Comparison of ENCODE assay signal across 9 cellular contexts in genomic region chr6:15327271-15327670, GRCh38.
A peak's percentile ranks its signal among the peaks of the same experiment; 100 is the strongest.
DNase-seq lines count a peak whose midpoint lies in the region; ATAC-seq and TF ChIP-seq lines count a peak whose summit lies in the region.
"Had no signal": no experiment of that assay in that cellular context is flagged by ENCODE, and none has a peak within 500 bp of the region (broad histone marks: within the 10 kb centered on the region; RNA-seq: fewer than 3 reads in every experiment).

No MANE protein-coding gene starts in this region.

- no peaks in the 10 kb centered on the region; the same call in 1 of the 2 replicates for H3F3A ChIP-seq in DOHH2 (ENCODE audit: control insufficient read depth, insufficient read depth)

- H3K9me3 Mint-ChIP-seq in immature natural killer cell, result no peaks in the 10 kb centered on the region
- H3K9me3 Mint-ChIP-seq: dendritic cell treated with granulocyte-macrophage colony-stimulating factor and Interleukin-4, amounts not matched to agents 40 ng/mL and 50 ng/mL, for 4 days had no signal

- peaks cover 0 to 12% (median 3%) of the 10 kb centered on the region in 3 donors for H3K27me3 Mint-ChIP-seq in immature natural killer cell (ENCODE audit: low read depth in 3 of 3)
- H3K27me3 Mint-ChIP-seq: dendritic cell treated with granulocyte-macrophage colony-stimulating factor and Interleukin-4, amounts not matched to agents 40 ng/mL and 50 ng/mL, for 4 days had no signal

- peak overlapping the region; percentile 38 to 75 (median 70) for H3K4me3 Mint-ChIP-seq in immature natural killer cell
- H3K4me3 Mint-ChIP-seq: dendritic cell treated with granulocyte-macrophage colony-stimulating factor and Interleukin-4, amounts not matched to agents 40 ng/mL and 50 ng/mL, for 4 days had no signal

- peak overlapping the region; percentile 6 to 93 (median 73) for H3K27ac Mint-ChIP-seq in immature natural killer cell
- H3K27ac Mint-ChIP-seq: dendritic cell treated with granulocyte-macrophage colony-stimulating factor and Interleukin-4, amounts not matched to agents 40 ng/mL and 50 ng/mL, for 4 days had no signal

- H4K20me1 ChIP-seq in DOHH2 (ENCODE audit: control insufficient read depth, insufficient read depth, low read depth, low read length), result no peaks in the 10 kb centered on the region; the same call in 1 of the 2 replicates

- peaks cover 33% of the 10 kb centered on the region for H3K79me2 ChIP-seq in DOHH2 (ENCODE audit: control insufficient read depth, low read length)

- no peak overlapping the region for H3K27ac ChIP-seq in DOHH2 (ENCODE audit: low read depth, low read length)

- H3K36me3 Mint-ChIP-seq in immature natural killer cell, result no peaks in the 10 kb centered on the region

- DNase-seq in activated T-cell treated with anti-CD3 and anti-CD28 coated beads for 24 hours (ENCODE audit: low read depth) (peak; percentile 37), immature natural killer cell (peak in 2 of 3 donors; percentile 22 to 27), AG20443 (ENCODE audit: low spot score) (no peak), NCI-H345 (lab: John Stamatoyannopoulos, UW) (no peak), AG08395 (ENCODE audit: low spot score) (no peak)

- H3K4me3 ChIP-seq in DOHH2 (ENCODE audit: low read length), result no peak overlapping the region

- peaks cover 59% of the 10 kb centered on the region for H3K4me1 ChIP-seq in DOHH2 (ENCODE audit: control insufficient read depth, low read length)

- H3K4me1 Mint-ChIP-seq in immature natural killer cell, result peaks cover 87 to 88% of the 10 kb centered on the region in 2 donors

- peak; percentile 60 for TF ChIP-seq CTCF in DOHH2 (IDR thresholded peaks at IDR 0.05; ENCODE audit: low read depth, low read length, poor library complexity, severe bottlenecking)

- H3K9me3 ChIP-seq in DOHH2 (ENCODE audit: control insufficient read depth, insufficient read depth, low read length), result no peaks in the 10 kb centered on the region

- ATAC-seq in HG03432 (IDR thresholded peaks at IDR 0.05; ENCODE audit: unreplicated experiment), result peak; percentile 51
- ATAC-seq in HG02884 (IDR thresholded peaks at IDR 0.05; ENCODE audit: unreplicated experiment), result no peak

- no peaks in the 10 kb centered on the region for H3K36me3 ChIP-seq in DOHH2 (ENCODE audit: control insufficient read depth, low read length)

- no peak overlapping the region; the same call in 1 of the 2 replicates for H3K4me2 ChIP-seq in DOHH2 (ENCODE audit: low read length)

- H3K27me3 ChIP-seq in DOHH2 (ENCODE audit: control insufficient read depth, low read length), result peaks cover 3% of the 10 kb centered on the region; the same call in 1 of the 2 replicates

- no peaks in the 10 kb centered on the region for H3K9me2 ChIP-seq in DOHH2 (replicated peaks; ENCODE audit: control insufficient read depth, low read length)

Comparison
In these comparisons a context has a peak if more than half of its experiments do, and no peak if none do; other contexts are left out.
1. DNase-seq: peak in activated T-cell treated with anti-CD3 and anti-CD28 coated beads for 24 hours (single experiment) and immature natural killer cell (2 of 3); none in AG20443 (single experiment), NCI-H345 (single experiment) and AG08395 (single experiment).